8 cellular contexts compared by ENCODE assay signal in genomic region chr17:4790705-4791088, GRCh38. TPM values are rescaled to one million over a fixed set of nuclear protein-coding genes. Genes with fewer than 3 reads are reported as not detected.
A peak's percentile ranks its signal among the peaks of the same experiment; 100 is the strongest.
DNase-seq lines count a peak whose midpoint lies in the region; ATAC-seq and TF ChIP-seq lines count a peak whose summit lies in the region.

No MANE protein-coding gene starts in this region.

- DNase-seq in CD4-positive, CD25-positive, alpha-beta regulatory T cell, result no peak
- DNase-seq in PC-3 (no peak), endothelial cell (ENCODE audit: low spot score) (no peak), osteoblast (ENCODE audit: insufficient read length, low spot score, missing footprints) (no peak), SKM-1 (lab: John Stamatoyannopoulos, UW; ENCODE audit: unreplicated experiment) (no peak), NCI-H1694 treated with DMSO at 0.1 percent for 48 hours (lab: John Stamatoyannopoulos, UW) (no peak)

- H3K9me3 ChIP-seq in CD4-positive, CD25-positive, alpha-beta regulatory T cell (ENCODE audit: control insufficient read depth in 2 of 2, low read length in 2 of 2), result no peaks in the 10 kb centered on the region
- H3K9me3 ChIP-seq in PC-3 (ENCODE audit: low read length) (no peaks in the 10 kb centered on the region), osteoblast (ENCODE audit: low read depth, low read length) (no peaks in the 10 kb centered on the region)

- TF ChIP-seq CTCF in PC-3 (conservative IDR thresholded peaks at IDR 0.05; ENCODE audit: low read depth, low read length) (no peak), endothelial cell (IDR thresholded peaks at IDR 0.05; ENCODE audit: unreplicated experiment) (no peak), osteoblast (IDR thresholded peaks at IDR 0.05; ENCODE audit: extremely low read depth, low read depth, low read length) (no peak)

- CTCF ChIA-PET in PC-3 (lab: Charles Lee), result interaction anchor here (0.6 to 1.0 kb wide), 7 partner anchors 16 to 149 kb away, joined by 3 to 8 read pairs (median 4); partner anchors contain the start of genes ARRB2, MED11, PLD2 and RNF167

- H2AFZ ChIP-seq in PC-3 (ENCODE audit: low read length) (peak overlapping the region; percentile 91), osteoblast (ENCODE audit: low read length) (peak overlapping the region; percentile 80)

- H3K79me2 ChIP-seq in PC-3 (ENCODE audit: low read length) (peaks cover 8% of the 10 kb centered on the region), osteoblast (ENCODE audit: insufficient read depth, low read length) (no peaks in the 10 kb centered on the region)

- H3K36me3 Mint-ChIP-seq in CD4-positive, CD25-positive, alpha-beta regulatory T cell, result no peaks in the 10 kb centered on the region
- H3K36me3 Mint-ChIP-seq in endothelial cell (ENCODE audit: low read depth, unreplicated experiment), result peaks cover 3% of the 10 kb centered on the region

- H3F3A ChIP-seq in PC-3 (ENCODE audit: low read length, unreplicated experiment), result no peaks in the 10 kb centered on the region

- no peak for ATAC-seq in CD4-positive, CD25-positive, alpha-beta regulatory T cell (ENCODE audit: low read depth in 2 of 2)
- ATAC-seq in PC-3 (no peak), HG03280 (IDR thresholded peaks at IDR 0.05; ENCODE audit: unreplicated experiment) (no peak), GM19324 (IDR thresholded peaks at IDR 0.05; ENCODE audit: low FRiP score, unreplicated experiment) (no peak)

- H3K27me3 Mint-ChIP-seq in CD4-positive, CD25-positive, alpha-beta regulatory T cell, result peaks cover 39% of the 10 kb centered on the region
- H3K27me3 Mint-ChIP-seq in endothelial cell (ENCODE audit: unreplicated experiment), result peaks cover 10% of the 10 kb centered on the region

- H3K27me3 ChIP-seq in CD4-positive, CD25-positive, alpha-beta regulatory T cell (ENCODE audit: control insufficient read depth, insufficient read depth, low read length), result peaks cover 11% of the 10 kb centered on the region
- H3K27me3 ChIP-seq in PC-3 (ENCODE audit: low read length) (no peaks in the 10 kb centered on the region), osteoblast (ENCODE audit: insufficient read depth, low read length) (peaks cover 4% of the 10 kb centered on the region)

- peak overlapping the region; percentile 32 to 87 (median 44) for H3K27ac Mint-ChIP-seq in CD4-positive, CD25-positive, alpha-beta regulatory T cell
- peak overlapping the region; percentile 55 for H3K27ac Mint-ChIP-seq in endothelial cell (ENCODE audit: unreplicated experiment)

- intact Hi-C loops in PC-3 (cut with micrococcal nuclease), result no loop called here

- H4K20me1 ChIP-seq in PC-3 (ENCODE audit: low read length) (no peaks in the 10 kb centered on the region), osteoblast (ENCODE audit: insufficient read depth, low read length) (no peaks in the 10 kb centered on the region)

- POLR2A ChIA-PET in PC-3 (lab: Charles Lee; ENCODE audit: unreplicated experiment), result interaction anchor here (0.9 to 1.3 kb wide), 2 partner anchors 9 to 177 kb away, joined by 3 to 8 read pairs; partner anchors contain the start of gene SPAG7

- H3K9me3 Mint-ChIP-seq in CD4-positive, CD25-positive, alpha-beta regulatory T cell, result no peaks in the 10 kb centered on the region
- H3K9me3 Mint-ChIP-seq in endothelial cell (ENCODE audit: unreplicated experiment), result no peaks in the 10 kb centered on the region

- peaks cover 5 to 35% (median 12%) of the 10 kb centered on the region in 4 donors for H3K4me1 Mint-ChIP-seq in CD4-positive, CD25-positive, alpha-beta regulatory T cell
- peaks cover 8% of the 10 kb centered on the region for H3K4me1 Mint-ChIP-seq in endothelial cell (ENCODE audit: unreplicated experiment)

- peak overlapping the region; percentile 74 for H3K27ac ChIP-seq in CD4-positive, CD25-positive, alpha-beta regulatory T cell (ENCODE audit: insufficient read depth, low read length, poor library complexity, severe bottlenecking)
- H3K27ac ChIP-seq in PC-3 (ENCODE audit: low read length) (peak overlapping the region; percentile 77), osteoblast (ENCODE audit: low read depth, low read length) (peak overlapping the region; percentile 74)

- peak overlapping the region; percentile 74 for H3K4me3 ChIP-seq in CD4-positive, CD25-positive, alpha-beta regulatory T cell (ENCODE audit: low read depth, low read length)
- H3K4me3 ChIP-seq in PC-3 (ENCODE audit: low read length) (peak overlapping the region; percentile 89), osteoblast (ENCODE audit: insufficient read depth, low read length) (peak overlapping the region; percentile 79)

- no peaks in the 10 kb centered on the region for H3K9me2 ChIP-seq in PC-3 (replicated peaks; ENCODE audit: low read length)

- H3K9ac ChIP-seq in PC-3 (ENCODE audit: low read length), result peak overlapping the region; percentile 74

- H3K4me1 ChIP-seq in CD4-positive, CD25-positive, alpha-beta regulatory T cell (ENCODE audit: control insufficient read depth, insufficient read depth, low read length, poor library complexity, severe bottlenecking), result peaks cover 27% of the 10 kb centered on the region
- peaks cover 14% of the 10 kb centered on the region for H3K4me1 ChIP-seq in PC-3 (ENCODE audit: insufficient read depth, low read length)
- H3K4me1 ChIP-seq in osteoblast (ENCODE audit: insufficient read depth, low read length), result peaks cover 29% of the 10 kb centered on the region

- no TSS peak for BruUV-seq in PC-3 (replicated peaks; lab: Mats Ljungman, UMichigan)

- H3K4me3 Mint-ChIP-seq in CD4-positive, CD25-positive, alpha-beta regulatory T cell, result peak overlapping the region; percentile 80 to 93 (median 89)
- peak overlapping the region; percentile 88 for H3K4me3 Mint-ChIP-seq in endothelial cell (ENCODE audit: unreplicated experiment)

- no peaks in the 10 kb centered on the region for H3K36me3 ChIP-seq in CD4-positive, CD25-positive, alpha-beta regulatory T cell (ENCODE audit: control insufficient read depth, insufficient read depth, low read length)
- H3K36me3 ChIP-seq in PC-3 (ENCODE audit: low read depth, low read length), result no peaks in the 10 kb centered on the region
- no peaks in the 10 kb centered on the region for H3K36me3 ChIP-seq in osteoblast (ENCODE audit: insufficient read depth, low read length)

- H3K4me2 ChIP-seq in PC-3 (ENCODE audit: low read length), result peak overlapping the region; percentile 95
- H3K4me2 ChIP-seq in osteoblast (ENCODE audit: insufficient read depth, low read length), result peak overlapping the region; percentile 82

RNA-seq across cellular contexts. Expression of gene GLTPD2, which starts 1.9 kb away (rescaled TPM):
- total RNA-seq in CD4-positive, CD25-positive, alpha-beta regulatory T cell, result 0.39 TPM
- polyA plus RNA-seq in CD4-positive, CD25-positive, alpha-beta regulatory T cell, result under 1 TPM in 1 of 4 donors, not detected in 3; 0.43 TPM
- total RNA-seq in PC-3 (2014; rRNA removed) (0.98 TPM in 1 of 2 replicates, not detected in the other), endothelial cell (ENCODE audit: unreplicated experiment) (not detected), osteoblast (not detected in 2 replicates)

RNA-seq across cellular contexts. Expression of gene VMO1, which starts 4.5 kb away (rescaled TPM):
- not detected for total RNA-seq in CD4-positive, CD25-positive, alpha-beta regulatory T cell
- under 1 TPM in 1 of 4 donors, not detected in 3; 0.71 TPM for polyA plus RNA-seq in CD4-positive, CD25-positive, alpha-beta regulatory T cell
- 1.2 and 3.1 TPM in 2 replicates for total RNA-seq in PC-3 (2014; rRNA removed)
- total RNA-seq in endothelial cell (ENCODE audit: unreplicated experiment), result 2.9 TPM
- total RNA-seq in osteoblast, result 0.29 TPM in 1 of 2 replicates, not detected in the other

RNA-seq across cellular contexts. Expression of gene PSMB6, which starts 5.3 kb away (rescaled TPM):
- 64.7 TPM for total RNA-seq in CD4-positive, CD25-positive, alpha-beta regulatory T cell
- 100 to 1,000 TPM; 281 to 354 (median 319) TPM for polyA plus RNA-seq in CD4-positive, CD25-positive, alpha-beta regulatory T cell
- total RNA-seq in PC-3 (2014; rRNA removed) (281 and 405 TPM in 2 replicates), endothelial cell (ENCODE audit: unreplicated experiment) (185 TPM), osteoblast (109 and 113 TPM in 2 replicates)

RNA-seq across cellular contexts. Expression of gene PLD2, which starts 16.3 kb away (rescaled TPM):
- total RNA-seq in CD4-positive, CD25-positive, alpha-beta regulatory T cell, result 36.4 TPM
- 1 to 10 TPM; 1.6 to 4.7 (median 1.9) TPM for polyA plus RNA-seq in CD4-positive, CD25-positive, alpha-beta regulatory T cell
- total RNA-seq in PC-3 (2014; rRNA removed) (24.3 and 27.3 TPM in 2 replicates), endothelial cell (ENCODE audit: unreplicated experiment) (86.5 TPM), osteoblast (18.9 and 19.9 TPM in 2 replicates)
